Comparison of ENCODE assay signal across 8 cellular contexts in genomic region chr17:44222112-44222869, GRCh38. TPM values are rescaled to one million over a fixed set of nuclear protein-coding genes. Genes with fewer than 3 reads are reported as not detected.
DNase-seq lines count a peak whose midpoint lies in the region; ATAC-seq and TF ChIP-seq lines count a peak whose summit lies in the region.

No MANE protein-coding gene starts in this region.

- peak overlapping the region; percentile 78 to 93 for H3K4me3 ChIP-seq in testis

- H3K4me1 Mint-ChIP-seq in activated CD8-positive, alpha-beta T cell treated with anti-CD3 and anti-CD28 coated beads, Interleukin-2, amount 10 ng/mL, durations not matched to agents 7 days and 5 days (ENCODE audit: low read depth), result peaks cover 13% of the 10 kb centered on the region
- H3K4me1 Mint-ChIP-seq in mesothelial cell of epicardium, result peaks cover 23% of the 10 kb centered on the region

- POLR2A ChIA-PET in activated CD8-positive, alpha-beta T cell treated with anti-CD3 and anti-CD28 coated beads, Interleukin-2, amount 10 ng/mL, durations not matched to agents 7 days and 5 days (lab: Charles Lee), result interaction anchor here (0.7 to 5.2 kb wide), 8 partner anchors 8 to 163 kb away, joined by 3 to 57 read pairs (median 8); partner anchors contain the start of gene TMUB2

- no peak for ATAC-seq in activated CD8-positive, alpha-beta T cell treated with anti-CD3 and anti-CD28 coated beads, Interleukin-2, amount 10 ng/mL, durations not matched to agents 7 days and 5 days
- ATAC-seq in GM21390 (IDR thresholded peaks at IDR 0.05; ENCODE audit: unreplicated experiment), result no peak

- no peaks in the 10 kb centered on the region for H3K9me3 ChIP-seq in testis

- H3K27me3 Mint-ChIP-seq in activated CD8-positive, alpha-beta T cell treated with anti-CD3 and anti-CD28 coated beads, Interleukin-2, amount 10 ng/mL, durations not matched to agents 7 days and 5 days (ENCODE audit: low read depth), result no peaks in the 10 kb centered on the region
- H3K27me3 Mint-ChIP-seq in mesothelial cell of epicardium (ENCODE audit: low read depth), result no peaks in the 10 kb centered on the region

- peak overlapping the region; percentile 80 for H3K27ac Mint-ChIP-seq in activated CD8-positive, alpha-beta T cell treated with anti-CD3 and anti-CD28 coated beads, Interleukin-2, amount 10 ng/mL, durations not matched to agents 7 days and 5 days
- H3K27ac Mint-ChIP-seq in mesothelial cell of epicardium, result peak overlapping the region; percentile 95

- H3K27ac ChIP-seq in testis, result peak overlapping the region; percentile 91 to 99

- TF ChIP-seq CTCF in GM20000 (IDR thresholded peaks at IDR 0.05; ENCODE audit: extremely low read depth, missing control alignments) (peak; percentile 9), mesothelial cell of epicardium (IDR thresholded peaks at IDR 0.05; ENCODE audit: unreplicated experiment) (no peak), testis (IDR thresholded peaks at IDR 0.05) (peak in 1 of 3 experiments; percentile 1)

- H3K4me1 ChIP-seq in testis, result peaks cover 29% of the 10 kb centered on the region

- no peaks in the 10 kb centered on the region for H3K27me3 ChIP-seq in testis

- CTCF ChIA-PET in activated CD8-positive, alpha-beta T cell treated with anti-CD3 and anti-CD28 coated beads, Interleukin-2, amount 10 ng/mL, durations not matched to agents 7 days and 5 days (lab: Charles Lee), result interaction anchor here (1.2 to 4.8 kb wide), 8 partner anchors 12 to 123 kb away, joined by 4 to 45 read pairs (median 11); partner anchors contain the start of genes GRN and TMUB2

- H3K9me3 Mint-ChIP-seq in activated CD8-positive, alpha-beta T cell treated with anti-CD3 and anti-CD28 coated beads, Interleukin-2, amount 10 ng/mL, durations not matched to agents 7 days and 5 days (ENCODE audit: insufficient read depth), result no peaks in the 10 kb centered on the region
- H3K9me3 Mint-ChIP-seq in mesothelial cell of epicardium, result no peaks in the 10 kb centered on the region

- intact Hi-C loops in testis (cut with DNase I; ENCODE audit: low total_unique reads), result loop anchor here (5.0 kb wide), 1 partner anchor 100 kb away; the partner anchor contains the start of gene SLC25A39

- peak overlapping the region; percentile 79 for H3K4me3 Mint-ChIP-seq in activated CD8-positive, alpha-beta T cell treated with anti-CD3 and anti-CD28 coated beads, Interleukin-2, amount 10 ng/mL, durations not matched to agents 7 days and 5 days
- peak overlapping the region; percentile 93 for H3K4me3 Mint-ChIP-seq in mesothelial cell of epicardium

- H3K36me3 ChIP-seq in testis (ENCODE audit: low read depth, missing control alignments), result no peaks in the 10 kb centered on the region

- peak; percentile 91 for TF ChIP-seq POLR2A in erythroblast (IDR thresholded peaks at IDR 0.05; ENCODE audit: low read length)
- TF ChIP-seq POLR2A in testis (IDR thresholded peaks at IDR 0.05), result peak; percentile 33

- H3K36me3 Mint-ChIP-seq in activated CD8-positive, alpha-beta T cell treated with anti-CD3 and anti-CD28 coated beads, Interleukin-2, amount 10 ng/mL, durations not matched to agents 7 days and 5 days (ENCODE audit: low read depth), result peaks cover 11% of the 10 kb centered on the region
- no peaks in the 10 kb centered on the region for H3K36me3 Mint-ChIP-seq in mesothelial cell of epicardium

- peak; percentile 89 for DNase-seq in Ammon's horn (ENCODE audit: low spot score)
- DNase-seq in GM20000 (ENCODE audit: low spot score), result peak; percentile 86
- DNase-seq in NCI-H524 treated with DMSO at 0.1 percent for 48 hours (lab: John Stamatoyannopoulos, UW), result peak; percentile 67
- DNase-seq in activated CD8-positive, alpha-beta T cell treated with anti-CD3 and anti-CD28 coated beads, Interleukin-2, amount 10 ng/mL, durations not matched to agents 7 days and 5 days, result peak; percentile 60
- peak; percentile 90 for DNase-seq in erythroblast (lab: John Stamatoyannopoulos, UW)
- DNase-seq in mesothelial cell of epicardium (ENCODE audit: low spot score in 2 of 2, unreplicated experiment in 2 of 2), result peak in 1 of 2 experiments; percentile 44
- peak; percentile 92 for DNase-seq in testis

- WGBS in testis, 2 donors, result 1 to 4% methylated on average over 32 to 36 of the region's 36 CpGs

RNA-seq across cellular contexts. Expression of gene UBTF, which starts 2.8 kb away (rescaled TPM):
- 100 to 1,000 TPM; 165 to 182 TPM for total RNA-seq in activated CD8-positive, alpha-beta T cell treated with anti-CD3 and anti-CD28 coated beads, Interleukin-2, amount 10 ng/mL, durations not matched to agents 7 days and 5 days
- 113 to 120 TPM (median 119 TPM) in 3 replicates for total RNA-seq in mesothelial cell of epicardium
- 10 to 100 TPM; 69.6 to 78.7 TPM for total RNA-seq in testis
- 54.2 TPM for polyA plus RNA-seq in testis (ENCODE audit: insufficient read depth, low read depth, low replicate concordance)

RNA-seq across cellular contexts. Expression of gene ATXN7L3, which starts 22.6 kb away (rescaled TPM):
- total RNA-seq in activated CD8-positive, alpha-beta T cell treated with anti-CD3 and anti-CD28 coated beads, Interleukin-2, amount 10 ng/mL, durations not matched to agents 7 days and 5 days, result 100 to 1,000 TPM; 116 to 120 TPM
- total RNA-seq in mesothelial cell of epicardium (132 to 143 TPM (median 137 TPM) in 3 replicates), testis (100 to 1,000 TPM; 100 to 101 TPM)
- polyA plus RNA-seq in testis (ENCODE audit: insufficient read depth, low read depth, low replicate concordance), result 76.5 TPM

RNA-seq across cellular contexts. Expression of gene TMUB2, which starts 35.5 kb away (rescaled TPM):
- 10 to 100 TPM; 26.7 to 27.9 TPM for total RNA-seq in activated CD8-positive, alpha-beta T cell treated with anti-CD3 and anti-CD28 coated beads, Interleukin-2, amount 10 ng/mL, durations not matched to agents 7 days and 5 days
- total RNA-seq in mesothelial cell of epicardium (35.7 to 39.0 TPM (median 37.0 TPM) in 3 replicates), testis (10 to 100 TPM; 60.0 to 63.1 TPM)
- 76.7 TPM for polyA plus RNA-seq in testis (ENCODE audit: insufficient read depth, low read depth, low replicate concordance)

RNA-seq across cellular contexts. Expression of gene SLC4A1, which starts 45.6 kb away (rescaled TPM):
- not detected for total RNA-seq in activated CD8-positive, alpha-beta T cell treated with anti-CD3 and anti-CD28 coated beads, Interleukin-2, amount 10 ng/mL, durations not matched to agents 7 days and 5 days
- not detected in 3 replicates for total RNA-seq in mesothelial cell of epicardium
- total RNA-seq in testis, result under 1 TPM; 0.37 to 0.71 TPM
- polyA plus RNA-seq in testis (ENCODE audit: insufficient read depth, low read depth, low replicate concordance), result 0.12 TPM

RNA-seq across cellular contexts. Expression of gene ASB16, which starts 51.8 kb away (rescaled TPM):
- under 1 TPM; 0.26 to 0.42 TPM for total RNA-seq in activated CD8-positive, alpha-beta T cell treated with anti-CD3 and anti-CD28 coated beads, Interleukin-2, amount 10 ng/mL, durations not matched to agents 7 days and 5 days
- total RNA-seq in mesothelial cell of epicardium, result 0.14 to 0.16 TPM in 2 of 3 replicates, not detected in the other
- total RNA-seq in testis, result 1 to 10 TPM; 2.5 to 5.7 TPM
- 0.86 TPM for polyA plus RNA-seq in testis (ENCODE audit: insufficient read depth, low read depth, low replicate concordance)
